23 cellular contexts compared by ENCODE assay signal in genomic region chr7:57216340-57216739, GRCh38.
"Had no signal": no experiment of that assay in that cellular context is flagged by ENCODE, and none has a peak within 500 bp of the region (broad histone marks: within the 10 kb centered on the region; RNA-seq: fewer than 3 reads in every experiment).

No MANE protein-coding gene starts in this region.

- H3K27ac ChIP-seq: colonic mucosa, esophagus squamous epithelium, right atrium auricular region, sigmoid colon, testis, tibial artery had no signal

- H3K4me3 ChIP-seq: colonic mucosa, esophagus squamous epithelium, right atrium auricular region, sigmoid colon, testis, tibial artery had no signal

- H3K36me3 ChIP-seq: colonic mucosa, esophagus squamous epithelium, right atrium auricular region, sigmoid colon, tibial artery had no signal

- H3K4me1 ChIP-seq: colonic mucosa, esophagus squamous epithelium, right atrium auricular region, sigmoid colon, testis, tibial artery had no signal

- DNase-seq: central memory CD4-positive, alpha-beta T cell; colonic mucosa; effector memory CD4-positive, alpha-beta T cell; erythroblast; esophagus squamous epithelium; foreskin melanocyte; hypothalamus; immature natural killer cell; islet precursor cell; mammary epithelial cell; mesendoderm; naive thymus-derived CD8-positive, alpha-beta T cell; nephron progenitor cell; nucleus accumbens; sigmoid colon; stimulated activated CD4-positive, alpha-beta T cell treated with anti-CD3 and anti-CD28 coated beads, Interleukin-4, amount 100 ng/mL, for 4 hours; stimulated activated naive CD8-positive, alpha-beta T cell treated with anti-CD3 and anti-CD28 coated beads, Interleukin-15, Interleukin-2, amounts not matched to agents 100 U/mL and 50 U/mL, for 24 hours; substantia nigra; testis had no signal

- H3K9me3 ChIP-seq: colonic mucosa, right atrium auricular region, testis had no signal

- ATAC-seq: left lobe of liver; naive thymus-derived CD8-positive, alpha-beta T cell; stimulated activated memory B cell treated with anti-CD40 and anti-IgM and Interleukin-4, amounts not matched to agents 10 μg/mL and 1 μg/mL and 100 μg/mL, for 72 hours; stimulated activated naive CD8-positive, alpha-beta T cell treated with anti-CD3 and anti-CD28 coated beads, Interleukin-15, Interleukin-2, amounts not matched to agents 100 U/mL and 50 U/mL, for 24 hours had no signal

- H3K27me3 ChIP-seq: colonic mucosa, esophagus squamous epithelium, right atrium auricular region, sigmoid colon, testis, tibial artery had no signal
